ENCODE assay signal across 1 cellular context in the genomic region with DNA sequence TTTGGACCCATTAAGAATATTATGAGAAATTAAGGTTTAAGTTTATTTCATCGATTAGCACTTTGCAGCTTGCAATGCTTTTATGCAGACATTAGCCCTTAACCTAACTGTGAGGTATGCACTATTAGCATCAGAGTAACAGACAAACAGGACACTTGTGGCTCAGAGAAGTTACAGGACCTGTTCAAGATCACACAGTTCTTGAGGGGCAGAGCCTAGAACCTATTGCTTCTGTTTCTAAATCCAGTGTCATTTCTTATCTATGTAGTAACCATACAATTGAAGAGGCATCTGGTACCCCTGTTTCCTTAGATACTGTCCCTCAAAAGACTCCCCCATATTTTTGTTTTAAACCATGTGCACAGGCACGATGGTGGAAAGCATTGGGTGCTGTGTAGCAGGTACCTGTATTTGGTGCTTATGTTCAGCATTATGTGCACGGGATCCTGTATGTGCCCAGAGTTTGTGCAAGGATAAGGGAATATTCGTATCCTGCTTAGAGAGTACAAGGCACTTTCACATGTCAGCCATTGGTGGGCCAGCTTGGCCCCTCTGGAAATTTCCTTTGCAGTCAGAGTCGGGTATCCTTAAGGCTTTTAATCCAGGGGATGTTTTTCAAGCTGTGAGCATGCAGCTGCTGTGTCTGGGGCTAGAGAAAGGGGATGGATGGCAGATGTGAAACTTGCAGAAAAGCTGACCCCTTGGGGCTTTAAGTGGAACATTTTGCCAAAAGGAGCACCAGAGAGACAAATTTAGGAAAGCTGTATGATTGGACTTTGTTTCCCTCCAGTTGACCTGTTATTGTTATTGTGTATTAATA.
TF ChIP-seq lines count a peak whose summit lies in the region.

No MANE protein-coding gene starts in this region.

TF ChIP-seq in H1, 55 proteins besides CTCF, POLR2A, EP300 and RAD21:
- TF ChIP-seq RFX5 (IDR thresholded peaks at IDR 0.05; ENCODE audit: borderline replicate concordance, low read depth, low read length): no peak
- TF ChIP-seq GTF2F1 (IDR thresholded peaks at IDR 0.05; ENCODE audit: borderline replicate concordance, low read depth, low read length): no peak
